In the genomic region with DNA sequence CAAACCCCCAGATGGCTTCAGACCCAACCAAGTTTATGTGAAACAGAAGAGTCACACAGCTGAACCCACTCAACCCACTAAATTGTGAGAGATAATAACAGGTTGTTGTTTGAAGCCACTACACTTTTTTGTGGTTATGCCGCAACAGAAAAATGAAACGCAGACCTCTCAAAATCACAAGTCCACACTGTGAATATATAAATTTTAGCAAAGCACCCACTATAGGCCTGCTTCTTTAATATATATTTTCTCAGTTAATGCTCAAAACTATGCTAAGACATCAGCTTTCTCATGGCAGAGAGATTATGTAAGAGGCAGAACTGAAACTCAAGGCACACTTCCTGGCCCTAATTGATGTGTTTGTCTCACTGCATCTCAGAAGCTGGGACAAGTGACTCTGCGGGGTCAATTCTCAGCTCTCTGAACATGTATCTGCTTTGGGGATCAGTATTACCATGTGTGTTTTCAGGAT, we compare ENCODE assay signal across 8 cellular contexts. TPM values are rescaled to one million over a fixed set of nuclear protein-coding genes. Genes with fewer than 3 reads are reported as not detected.
DNase-seq lines count a peak whose midpoint lies in the region; ATAC-seq and TF ChIP-seq lines count a peak whose summit lies in the region.
"Had no signal": no experiment of that assay in that cellular context is flagged by ENCODE, and none has a peak within 500 bp of the region (broad histone marks: within the 10 kb centered on the region; RNA-seq: fewer than 3 reads in every experiment).

No MANE protein-coding gene starts in this region.

- H3K36me3 ChIP-seq in neutrophil: no peaks in the 10 kb centered on the region

- TF ChIP-seq CTCF in NB4 (IDR thresholded peaks at IDR 0.05; ENCODE audit: low read depth, low read length) (no peak), neutrophil (IDR thresholded peaks at IDR 0.05) (no peak)

- peak; percentile 77 for DNase-seq in NB4 (ENCODE audit: low read depth)
- DNase-seq in HT-29 (ENCODE audit: low spot score): no peak
- DNase-seq in kidney glomerular epithelial cell (lab: John Stamatoyannopoulos, UW): no peak
- DNase-seq in NCI-H748 treated with DMSO at 0.1 percent for 48 hours (lab: John Stamatoyannopoulos, UW): no peak

- TF ChIP-seq POLR2A in NB4 (IDR thresholded peaks at IDR 0.05; ENCODE audit: extremely low read depth, insufficient read length): no peak

- H3K27me3 ChIP-seq in neutrophil: no peaks in the 10 kb centered on the region

- H3K9me3 ChIP-seq in neutrophil: no peaks in the 10 kb centered on the region

- H3K4me1 ChIP-seq in neutrophil (ENCODE audit: control insufficient read depth in 1 of 2, insufficient read depth in 1 of 2, low read depth in 1 of 2, low read length in 1 of 2): peaks cover 76 to 96% of the 10 kb centered on the region in 2 experiments

- H3K27ac ChIP-seq in neutrophil: peak overlapping the region; percentile 58
- H3K27ac ChIP-seq: HL-60 had no signal

- H3K4me3 ChIP-seq in NB4 (ENCODE audit: low read depth, low read length) (no peak overlapping the region), neutrophil (ENCODE audit: low read depth in 1 of 2, low read length in 1 of 2) (no peak overlapping the region)

- peak; percentile 48 for ATAC-seq in GM18907 (IDR thresholded peaks at IDR 0.05; ENCODE audit: unreplicated experiment)
- peak; percentile 45 for ATAC-seq in HG02610 (IDR thresholded peaks at IDR 0.05; ENCODE audit: unreplicated experiment)

RNA-seq across cellular contexts. Expression of gene MAP3K5, which starts 27.7 kb away (rescaled TPM):
- 10.9 and 11.8 TPM in 2 replicates for total RNA-seq in HT-29 (2014; rRNA removed; shearing (Covaris generic))

RNA-seq across cellular contexts. Expression of gene PEX7, which starts 57.8 kb away (rescaled TPM):
- total RNA-seq in HT-29 (2014; rRNA removed; shearing (Covaris generic)): 16.5 and 19.5 TPM in 2 replicates
